ENCODE assay signal across 8 cellular contexts in the genomic region with DNA sequence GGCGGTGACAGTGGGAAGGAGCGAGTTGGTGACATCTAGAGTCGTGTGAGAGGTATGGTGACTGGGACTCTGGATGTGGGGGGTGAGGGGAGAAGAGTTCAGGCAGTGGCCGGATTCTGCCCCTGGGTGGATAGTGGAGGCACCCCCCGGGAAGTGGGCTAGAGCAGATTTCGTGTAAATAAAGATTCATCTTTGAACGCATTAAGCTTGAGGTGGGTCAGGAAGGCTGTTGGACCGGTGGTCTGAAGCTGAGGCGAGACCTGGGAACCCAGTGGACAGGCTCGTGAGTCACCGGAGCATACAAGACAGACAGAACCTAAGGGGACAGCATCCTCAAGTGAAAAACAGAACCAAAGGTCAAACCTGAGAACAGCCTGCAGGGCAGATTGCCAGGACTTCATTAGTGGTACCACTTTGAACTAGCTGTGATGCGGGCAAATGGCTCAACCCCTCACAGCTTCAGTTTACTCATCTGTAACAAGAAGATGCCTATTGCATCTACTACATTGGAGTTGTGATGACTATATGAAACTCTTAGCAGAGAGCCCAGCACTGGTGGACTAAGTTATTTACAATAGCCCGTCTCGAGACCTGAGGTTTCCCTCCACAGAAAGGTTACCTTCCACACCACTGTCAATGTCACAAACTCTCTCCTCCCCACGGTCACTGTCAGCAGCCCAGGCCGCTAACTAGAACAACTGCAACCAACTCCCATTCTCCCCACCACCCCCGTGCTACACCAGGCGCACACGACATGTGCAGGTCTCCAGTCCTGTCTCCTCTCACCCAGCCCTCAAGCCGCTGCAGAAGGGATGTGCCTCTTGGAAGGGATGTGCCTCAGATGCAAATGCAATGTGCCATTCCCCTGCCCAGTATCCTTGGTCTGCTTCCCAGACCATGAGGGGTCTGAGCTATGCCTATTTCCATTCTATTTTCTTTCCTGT. TPM values are rescaled to one million over a fixed set of nuclear protein-coding genes. Genes with fewer than 3 reads are reported as not detected.
DNase-seq lines count a peak whose midpoint lies in the region; ATAC-seq, FAIRE-seq and TF ChIP-seq lines count a peak whose summit lies in the region.

No MANE protein-coding gene starts in this region.

- H3K36me3 ChIP-seq in hepatocyte (replicated peaks; ENCODE audit: insufficient read depth, low read depth) = no peaks in the 10 kb centered on the region
- H3K36me3 ChIP-seq in small intestine (ENCODE audit: control insufficient read depth in 2 of 2, insufficient read depth in 2 of 2, low read length in 2 of 2) = no peaks in the 10 kb centered on the region

- H4K20me1 ChIP-seq in hepatocyte (ENCODE audit: insufficient read depth, poor library complexity, severe bottlenecking) = peaks cover 12% of the 10 kb centered on the region

- peaks cover 34% of the 10 kb centered on the region for H3K36me3 Mint-ChIP-seq in Calu3 (ENCODE audit: insufficient read depth, unreplicated experiment)
- peaks cover 18% of the 10 kb centered on the region for H3K36me3 Mint-ChIP-seq in activated CD8-positive, alpha-beta T cell treated with anti-CD3 and anti-CD28 coated beads for 36 hours (ENCODE audit: low read depth)

- intact Hi-C loops in Calu3 (cut with micrococcal nuclease; ENCODE audit: unreplicated experiment) = no loop called here
- intact Hi-C loops in activated CD8-positive, alpha-beta T cell treated with anti-CD3 and anti-CD28 coated beads for 36 hours (cut with micrococcal nuclease) = no loop called here

- peaks cover 10% of the 10 kb centered on the region for H3K27me3 Mint-ChIP-seq in Calu3 (ENCODE audit: unreplicated experiment)
- no peaks in the 10 kb centered on the region for H3K27me3 Mint-ChIP-seq in activated CD8-positive, alpha-beta T cell treated with anti-CD3 and anti-CD28 coated beads for 36 hours

- WGBS in hepatocyte (ENCODE audit: low lambda C conversion rate, missing lambda C conversion rate) = 66% methylated on average over 20 of the region's 20 CpGs
- WGBS in small intestine, 3 donors = 46 to 52% (median 50%) methylated on average over 20 of the region's 20 CpGs

- peaks cover 21% of the 10 kb centered on the region for H3K4me1 Mint-ChIP-seq in Calu3 (ENCODE audit: low read depth, unreplicated experiment)
- peaks cover 29% of the 10 kb centered on the region for H3K4me1 Mint-ChIP-seq in activated CD8-positive, alpha-beta T cell treated with anti-CD3 and anti-CD28 coated beads for 36 hours (ENCODE audit: low read depth)

- POLR2A ChIA-PET in activated CD8-positive, alpha-beta T cell treated with anti-CD3 and anti-CD28 coated beads for 36 hours (lab: Charles Lee) = interaction anchor here (0.6 to 5.7 kb wide), 7 partner anchors 11 to 256 kb away, joined by 3 to 50 read pairs (median 4); a partner anchor contains a TSS

- H3K27ac ChIP-seq in hepatocyte = peak overlapping the region; percentile 97
- peak overlapping the region in 1 of 2 donors; percentile 79 for H3K27ac ChIP-seq in small intestine (ENCODE audit: low read depth in 1 of 2, low read length in 1 of 2)

- no peaks in the 10 kb centered on the region for H3K9me3 ChIP-seq in hepatocyte (ENCODE audit: low read depth)
- no peaks in the 10 kb centered on the region for H3K9me3 ChIP-seq in small intestine (ENCODE audit: control insufficient read depth, low read depth)

- H3K4me3 Mint-ChIP-seq in Calu3 (ENCODE audit: low read depth, unreplicated experiment) = peak overlapping the region; percentile 93
- H3K4me3 Mint-ChIP-seq in activated CD8-positive, alpha-beta T cell treated with anti-CD3 and anti-CD28 coated beads for 36 hours = peak overlapping the region; percentile 78

- H3K4me1 ChIP-seq in hepatocyte (ENCODE audit: insufficient read depth) = peaks cover 50% of the 10 kb centered on the region
- H3K4me1 ChIP-seq in small intestine (ENCODE audit: control insufficient read depth in 2 of 2, insufficient read depth in 1 of 2, low read depth in 1 of 2, low read length in 1 of 2) = peaks cover 0 to 15% of the 10 kb centered on the region in 2 donors

- BruUV-seq in Calu3 (replicated peaks; lab: Mats Ljungman, UMichigan) = TSS peak; percentile 41

- TF ChIP-seq CTCF in Calu3 (IDR thresholded peaks at IDR 0.05; ENCODE audit: unreplicated experiment) (no peak), HFF-Myc (IDR thresholded peaks at IDR 0.05; ENCODE audit: low read depth, low read length, missing control alignments) (no peak), hepatocyte (IDR thresholded peaks at IDR 0.05; ENCODE audit: poor library complexity) (no peak)
- no peak for TF ChIP-seq CTCF in activated CD8-positive, alpha-beta T cell treated with anti-CD3 and anti-CD28 coated beads for 36 hours (IDR thresholded peaks at IDR 0.05)

- no peaks in the 10 kb centered on the region for H3K27me3 ChIP-seq in hepatocyte
- no peaks in the 10 kb centered on the region for H3K27me3 ChIP-seq in small intestine (ENCODE audit: control insufficient read depth in 2 of 2, insufficient read depth in 2 of 2, low read length in 2 of 2)

- H3K79me2 ChIP-seq in hepatocyte = peaks cover 38% of the 10 kb centered on the region

- ATAC-seq in activated CD8-positive, alpha-beta T cell treated with anti-CD3 and anti-CD28 coated beads for 36 hours = no peak
- ATAC-seq in HG02588 (IDR thresholded peaks at IDR 0.05; ENCODE audit: unreplicated experiment) = no peak

- no peak overlapping the region for H3K27ac Mint-ChIP-seq in Calu3 (ENCODE audit: unreplicated experiment)
- peak overlapping the region; percentile 87 for H3K27ac Mint-ChIP-seq in activated CD8-positive, alpha-beta T cell treated with anti-CD3 and anti-CD28 coated beads for 36 hours

- DNase-seq in Calu3 (no peak), HFF-Myc (ENCODE audit: extremely low read depth, low read depth) (no peak), hepatocyte (ENCODE audit: low spot score) (no peak), small intestine (no peak), NCI-H187 treated with DMSO at 0.1 percent for 48 hours (lab: John Stamatoyannopoulos, UW) (no peak), NCI-H510A (lab: John Stamatoyannopoulos, UW) (no peak)
- peak; percentile 55 for DNase-seq in activated CD8-positive, alpha-beta T cell treated with anti-CD3 and anti-CD28 coated beads for 36 hours

- CTCF ChIA-PET in Calu3 (lab: Charles Lee) = interaction anchor here (0.9 to 2.0 kb wide), 3 partner anchors 23 to 35 kb away, joined by 3 to 10 read pairs (median 4); no protein-coding TSS in a partner anchor
- CTCF ChIA-PET in activated CD8-positive, alpha-beta T cell treated with anti-CD3 and anti-CD28 coated beads for 36 hours (lab: Charles Lee) = interaction anchor here (1.3 to 3.2 kb wide), 5 partner anchors 20 to 367 kb away, joined by 3 to 17 read pairs (median 5); a partner anchor contains a TSS

- no peaks in the 10 kb centered on the region for H3K9me3 Mint-ChIP-seq in Calu3 (ENCODE audit: low read depth, unreplicated experiment)
- no peaks in the 10 kb centered on the region for H3K9me3 Mint-ChIP-seq in activated CD8-positive, alpha-beta T cell treated with anti-CD3 and anti-CD28 coated beads for 36 hours

- H3K9me2 ChIP-seq in hepatocyte (replicated peaks; ENCODE audit: insufficient read depth) = no peaks in the 10 kb centered on the region

- H2AFZ ChIP-seq in hepatocyte = peak overlapping the region; percentile 46

- no peak for FAIRE-seq in small intestine (lab: Jason Lieb, UNC)

- H3K4me2 ChIP-seq in hepatocyte = peak overlapping the region; percentile 81

- peak overlapping the region; percentile 93 for H3K4me3 ChIP-seq in HFF-Myc (replicated peaks; ENCODE audit: low read depth, low read length)
- peak overlapping the region; percentile 17 for H3K4me3 ChIP-seq in hepatocyte
- peak overlapping the region; percentile 43 to 82 for H3K4me3 ChIP-seq in small intestine (ENCODE audit: low read depth in 1 of 2, low read length in 2 of 2)

RNA-seq across cellular contexts. Expression of a gene that starts 0.9 kb away (rescaled TPM):
- total RNA-seq in Calu3 (2022) (81.6 and 85.7 TPM in 2 replicates), hepatocyte (18.7 and 19.5 TPM in 2 replicates)
- total RNA-seq in activated CD8-positive, alpha-beta T cell treated with anti-CD3 and anti-CD28 coated beads for 36 hours = 10 to 100 TPM; 43.1 to 47.2 TPM
- polyA plus RNA-seq in hepatocyte (10.7 and 11.0 TPM in 2 replicates), small intestine (10 to 100 TPM in 1 of 3 donors, 1 to 10 TPM in 2; 5.8 to 43.7 (median 7.8) TPM)

RNA-seq across cellular contexts. Expression of a gene that starts 25.3 kb away (rescaled TPM):
- total RNA-seq in Calu3 (2022) = 17.9 and 24.1 TPM in 2 replicates
- total RNA-seq in activated CD8-positive, alpha-beta T cell treated with anti-CD3 and anti-CD28 coated beads for 36 hours = 1 to 10 TPM; 6.9 to 7.3 TPM
- 44.8 and 49.6 TPM in 2 replicates for total RNA-seq in hepatocyte
- 72.7 and 79.8 TPM in 2 replicates for polyA plus RNA-seq in hepatocyte
- polyA plus RNA-seq in small intestine = 100 to 1,000 TPM; 127 to 288 (median 183) TPM

RNA-seq across cellular contexts. Expression of a gene that starts 47.1 kb away (rescaled TPM):
- 41.4 and 53.3 TPM in 2 replicates for total RNA-seq in Calu3 (2022)
- total RNA-seq in activated CD8-positive, alpha-beta T cell treated with anti-CD3 and anti-CD28 coated beads for 36 hours = 10 to 100 TPM; 37.1 to 44.4 TPM
- 54.8 and 62.8 TPM in 2 replicates for total RNA-seq in hepatocyte
- polyA plus RNA-seq in hepatocyte = 11.9 and 12.1 TPM in 2 replicates
- 10 to 100 TPM; 11.3 to 14.9 (median 12.3) TPM for polyA plus RNA-seq in small intestine

Comparison
In these comparisons a context has a peak if more than half of its experiments do, and no peak if none do; other contexts are left out.
1. H3K4me3 ChIP-seq: peak in every context shown above with its lines; median percentile 93 in HFF-Myc; 62 in small intestine; 17 in hepatocyte.